16 cellular contexts compared by ENCODE assay signal in the genomic region with DNA sequence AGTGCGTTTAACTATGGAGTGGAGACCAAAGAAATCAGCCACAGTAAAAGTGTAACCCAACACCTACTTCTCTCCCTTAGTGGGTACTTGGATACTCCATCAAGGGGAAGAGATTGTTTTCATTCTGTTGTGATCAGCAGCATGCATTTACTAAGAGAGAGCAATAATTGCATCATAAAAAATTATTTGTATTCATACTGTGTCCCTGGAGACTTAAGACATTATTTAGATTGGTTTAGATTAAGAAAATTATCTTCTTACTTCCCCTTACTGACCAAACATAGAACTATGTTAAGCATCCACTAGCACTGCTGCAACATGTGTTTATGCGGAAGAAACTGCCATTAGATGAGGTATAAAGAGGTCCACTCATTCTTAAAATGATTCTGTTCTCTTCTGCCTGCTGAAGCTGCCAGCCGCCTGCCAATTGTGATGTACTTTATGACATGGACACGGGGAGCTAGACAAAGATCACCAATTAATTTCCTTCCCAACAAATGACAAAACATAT.
DNase-seq lines count a peak whose midpoint lies in the region; ATAC-seq and TF ChIP-seq lines count a peak whose summit lies in the region.
"Had no signal": no experiment of that assay in that cellular context is flagged by ENCODE, and none has a peak within 500 bp of the region (broad histone marks: within the 10 kb centered on the region; RNA-seq: fewer than 3 reads in every experiment).

No MANE protein-coding gene starts in this region.

- TF ChIP-seq CTCF in ovary (IDR thresholded peaks at IDR 0.05) = no peak

- H3K27ac ChIP-seq in mesenchymal stem cell (ENCODE audit: low read length, poor library complexity, severe bottlenecking) (no peak overlapping the region), ovary (no peak overlapping the region)
- H3K27ac ChIP-seq: hepatocyte, SK-N-MC, transverse colon had no signal

- H3K14ac ChIP-seq in mesenchymal stem cell (ENCODE audit: low read length in 2 of 2) = no peak overlapping the region

- no peak overlapping the region for H3K4me2 ChIP-seq in mesenchymal stem cell (ENCODE audit: low read length, poor library complexity, severe bottlenecking)
- H3K4me2 ChIP-seq: hepatocyte had no signal

- H4K91ac ChIP-seq in mesenchymal stem cell (ENCODE audit: low read length) = no peak overlapping the region

- no peak overlapping the region for H3K23ac ChIP-seq in mesenchymal stem cell (ENCODE audit: low read length in 2 of 2)

- WGBS in mesenchymal stem cell = 83% methylated on average over 3 of the region's 4 CpGs
- WGBS in ovary, 3 donors = 73 to 78% (median 77%) methylated on average over 4 of the region's 4 CpGs

- no peak overlapping the region for H3K18ac ChIP-seq in mesenchymal stem cell (ENCODE audit: low read depth in 1 of 2, low read length in 2 of 2)

- H3K9me3 ChIP-seq in mesenchymal stem cell (ENCODE audit: control insufficient read depth, low read length) = no peaks in the 10 kb centered on the region
- H3K9me3 ChIP-seq in ovary = no peaks in the 10 kb centered on the region
- no peaks in the 10 kb centered on the region; the same call in 1 of the 2 replicates for H3K9me3 ChIP-seq in HAP-1
- H3K9me3 ChIP-seq: transverse colon had no signal

- TF ChIP-seq EP300 in ovary (IDR thresholded peaks at IDR 0.05) = no peak

- H3K27me3 ChIP-seq in mesenchymal stem cell (ENCODE audit: control insufficient read depth in 1 of 2, insufficient read depth in 1 of 2, low read length in 2 of 2) = peaks cover 0 to 5% of the 10 kb centered on the region in 2 experiments
- H3K27me3 ChIP-seq in ovary = no peaks in the 10 kb centered on the region
- H3K27me3 ChIP-seq in HAP-1 (ENCODE audit: low read depth) = no peaks in the 10 kb centered on the region
- H3K27me3 ChIP-seq: hepatocyte, transverse colon had no signal

- no peak overlapping the region for H3K9ac ChIP-seq in mesenchymal stem cell (ENCODE audit: low read length)

- no peak overlapping the region for H2AFZ ChIP-seq in mesenchymal stem cell (ENCODE audit: low read depth, low read length)
- H2AFZ ChIP-seq: hepatocyte had no signal

- in situ Hi-C loops in HAP-1 (cut with MboI; ENCODE audit: low sequenced_read_pairs) = no loop called here

- no peak overlapping the region for H4K8ac ChIP-seq in mesenchymal stem cell (ENCODE audit: low read length)

- peak; percentile 72 for DNase-seq in DMS79 (lab: John Stamatoyannopoulos, UW)
- DNase-seq in NCI-H1105 treated with DMSO at 0.1 percent for 48 hours (lab: John Stamatoyannopoulos, UW) = peak; percentile 90
- peak; percentile 64 for DNase-seq in astrocyte of the hippocampus (ENCODE audit: low read depth, low spot score)
- DNase-seq in mesenchymal stem cell = peak; percentile 15
- DNase-seq in ovary = no peak
- DNase-seq in NCI-H1694 treated with DMSO at 0.1 percent for 48 hours (lab: John Stamatoyannopoulos, UW) = no peak
- DNase-seq in HAP-1 (ENCODE audit: low spot score in 2 of 2) = no peak
- DNase-seq: activated gamma-delta T cell; caudate nucleus; CD4-positive, alpha-beta memory T cell; stimulated activated CD8-positive, alpha-beta memory T cell treated with anti-CD3 and anti-CD28 coated beads, Interleukin-4, amount 100 ng/mL, for 48 hours; transverse colon had no signal

- H3K4me1 ChIP-seq in mesenchymal stem cell (ENCODE audit: control insufficient read depth, insufficient read depth, low read depth, low read length) = no peaks in the 10 kb centered on the region
- no peaks in the 10 kb centered on the region for H3K4me1 ChIP-seq in ovary (ENCODE audit: insufficient read depth)
- H3K4me1 ChIP-seq in HAP-1 = no peaks in the 10 kb centered on the region
- H3K4me1 ChIP-seq: transverse colon had no signal

- no peak overlapping the region for H2AK5ac ChIP-seq in mesenchymal stem cell (ENCODE audit: low read length, severe bottlenecking)

- H2BK120ac ChIP-seq in mesenchymal stem cell (ENCODE audit: low read depth, low read length) = no peak overlapping the region

- no peaks in the 10 kb centered on the region for H3K79me1 ChIP-seq in mesenchymal stem cell (replicated peaks; ENCODE audit: low read length, poor library complexity, severe bottlenecking)

- no peak overlapping the region for H3K4ac ChIP-seq in mesenchymal stem cell (ENCODE audit: low read depth in 1 of 2, low read length in 2 of 2)

- intact Hi-C loops in ovary (cut with DNase I) = no loop called here

- H3K36me3 ChIP-seq in mesenchymal stem cell (ENCODE audit: control insufficient read depth in 1 of 2, insufficient read depth in 2 of 2, low read depth in 1 of 2, low read length in 2 of 2) = no peaks in the 10 kb centered on the region
- no peaks in the 10 kb centered on the region for H3K36me3 ChIP-seq in ovary
- H3K36me3 ChIP-seq in HAP-1 (replicated peaks) = no peaks in the 10 kb centered on the region
- H3K36me3 ChIP-seq: transverse colon had no signal

- no peak for ATAC-seq in GM18861 (IDR thresholded peaks at IDR 0.05; ENCODE audit: unreplicated experiment)
- ATAC-seq: left lobe of liver had no signal

- H2BK5ac ChIP-seq in mesenchymal stem cell (ENCODE audit: low read depth, low read length, poor library complexity, severe bottlenecking) = no peak overlapping the region

- H3K4me3 ChIP-seq in mesenchymal stem cell (ENCODE audit: insufficient read depth in 1 of 2, low read depth in 1 of 2, low read length in 2 of 2) = no peak overlapping the region
- H3K4me3 ChIP-seq in ovary = no peak overlapping the region
- no peak overlapping the region for H3K4me3 ChIP-seq in HAP-1
- H3K4me3 ChIP-seq: hepatocyte, SK-N-MC, transverse colon had no signal

- no peak overlapping the region for H2BK12ac ChIP-seq in mesenchymal stem cell (ENCODE audit: low read length in 2 of 2)

- no peak for TF ChIP-seq POLR2A in ovary (IDR thresholded peaks at IDR 0.05)

- no peak overlapping the region for H2BK15ac ChIP-seq in mesenchymal stem cell (ENCODE audit: low read depth, poor library complexity, severe bottlenecking)

Comparison
In these comparisons a context has a peak if more than half of its experiments do, and no peak if none do; other contexts are left out.
1. DNase-seq: peak in DMS79 (single experiment), NCI-H1105 treated with DMSO at 0.1 percent for 48 hours (single experiment), astrocyte of the hippocampus (single experiment) and mesenchymal stem cell (single experiment); none in ovary (0 of 5), NCI-H1694 treated with DMSO at 0.1 percent for 48 hours (single experiment) and HAP-1 (0 of 2).